1 cellular context compared by ENCODE assay signal in the genomic region with DNA sequence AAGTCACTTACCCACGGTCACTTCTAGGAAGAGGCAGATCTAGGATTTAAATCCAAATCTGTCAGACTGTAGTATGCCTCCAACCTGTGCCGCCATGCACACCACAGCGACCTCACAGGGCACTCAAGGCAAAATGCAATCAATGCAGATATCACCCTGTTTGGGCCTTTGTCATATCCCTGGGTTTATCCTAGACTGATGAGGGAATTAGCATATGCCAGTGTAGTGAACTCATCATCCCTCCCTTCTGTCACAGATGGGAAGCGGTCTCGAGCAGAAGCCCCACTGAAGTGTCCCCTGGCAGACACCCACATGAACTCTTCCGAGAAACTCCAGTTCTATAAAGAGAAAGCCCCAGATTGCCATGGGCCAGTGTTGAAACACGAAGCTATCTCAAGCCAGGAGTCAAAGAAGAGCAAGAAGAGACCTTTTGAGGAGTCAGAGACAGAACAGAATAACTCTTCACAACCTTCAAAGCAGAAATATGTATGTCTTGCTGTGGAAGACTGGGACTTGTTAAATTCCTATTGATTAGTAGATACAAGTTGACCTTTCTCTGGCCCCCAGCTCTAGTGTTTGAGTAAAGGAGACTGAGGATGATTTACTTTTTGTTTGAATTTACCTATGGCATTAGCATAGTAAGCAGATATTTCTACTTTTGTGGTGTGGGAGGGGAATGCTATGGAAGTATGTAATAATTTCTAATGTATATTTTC.
TF ChIP-seq lines count a peak whose summit lies in the region.

No MANE protein-coding gene starts in this region.

TF ChIP-seq in IMR-90, 13 proteins besides CTCF, POLR2A, EP300 and RAD21:
- TF ChIP-seq, protein P1, sequence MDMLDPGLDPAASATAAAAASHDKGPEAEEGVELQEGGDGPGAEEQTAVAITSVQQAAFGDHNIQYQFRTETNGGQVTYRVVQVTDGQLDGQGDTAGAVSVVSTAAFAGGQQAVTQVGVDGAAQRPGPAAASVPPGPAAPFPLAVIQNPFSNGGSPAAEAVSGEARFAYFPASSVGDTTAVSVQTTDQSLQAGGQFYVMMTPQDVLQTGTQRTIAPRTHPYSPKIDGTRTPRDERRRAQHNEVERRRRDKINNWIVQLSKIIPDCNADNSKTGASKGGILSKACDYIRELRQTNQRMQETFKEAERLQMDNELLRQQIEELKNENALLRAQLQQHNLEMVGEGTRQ (IDR thresholded peaks at IDR 0.05; ENCODE audit: low read depth, low read length), result no peak
- TF ChIP-seq FOS (IDR thresholded peaks at IDR 0.05; ENCODE audit: low read depth, low read length) (no peak), RCOR1 (IDR thresholded peaks at IDR 0.05; ENCODE audit: insufficient replicate concordance, low read length) (no peak), SMC3 (IDR thresholded peaks at IDR 0.05; ENCODE audit: low read depth, low read length) (no peak), RFX5 (IDR thresholded peaks at IDR 0.05; ENCODE audit: low read depth, low read length) (no peak), CEBPB (IDR thresholded peaks at IDR 0.05; ENCODE audit: low read depth, low read length) (no peak), MAZ (IDR thresholded peaks at IDR 0.05; ENCODE audit: borderline replicate concordance, low read depth, low read length) (no peak), MXI1 (IDR thresholded peaks at IDR 0.05; ENCODE audit: borderline replicate concordance, low read depth, low read length) (no peak), CHD1 (IDR thresholded peaks at IDR 0.05; ENCODE audit: low read depth, low read length) (no peak), MAFK (IDR thresholded peaks at IDR 0.05; ENCODE audit: low read depth, low read length) (no peak), NFE2L2 (IDR thresholded peaks at IDR 0.05; ENCODE audit: low read depth, low read length) (no peak), BHLHE40 (IDR thresholded peaks at IDR 0.05; ENCODE audit: low read depth, low read length) (no peak)
- TF ChIP-seq, protein P2, sequence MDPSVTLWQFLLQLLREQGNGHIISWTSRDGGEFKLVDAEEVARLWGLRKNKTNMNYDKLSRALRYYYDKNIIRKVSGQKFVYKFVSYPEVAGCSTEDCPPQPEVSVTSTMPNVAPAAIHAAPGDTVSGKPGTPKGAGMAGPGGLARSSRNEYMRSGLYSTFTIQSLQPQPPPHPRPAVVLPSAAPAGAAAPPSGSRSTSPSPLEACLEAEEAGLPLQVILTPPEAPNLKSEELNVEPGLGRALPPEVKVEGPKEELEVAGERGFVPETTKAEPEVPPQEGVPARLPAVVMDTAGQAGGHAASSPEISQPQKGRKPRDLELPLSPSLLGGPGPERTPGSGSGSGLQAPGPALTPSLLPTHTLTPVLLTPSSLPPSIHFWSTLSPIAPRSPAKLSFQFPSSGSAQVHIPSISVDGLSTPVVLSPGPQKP (IDR thresholded peaks at IDR 0.05; ENCODE audit: borderline replicate concordance, low read depth, low read length), result no peak
